ENCODE assay signal across 16 cellular contexts in genomic region chr7:42735081-42735480, GRCh38.
"Had no signal": no experiment of that assay in that cellular context is flagged by ENCODE, and none has a peak within 500 bp of the region (broad histone marks: within the 10 kb centered on the region; RNA-seq: fewer than 3 reads in every experiment).

No MANE protein-coding gene starts in this region.

- DNase-seq: effector memory CD4-positive, alpha-beta T cell; heart left ventricle; hippocampal formation; kidney glomerular epithelial cell; mammary epithelial cell; mucosa of descending colon; naive thymus-derived CD8-positive, alpha-beta T cell; posterior cingulate gyrus; stimulated activated CD4-positive, alpha-beta T cell treated with anti-CD3 and anti-CD28 coated beads, Interleukin-12 subunit alpha, Interleukin-12 subunit beta, amount 100 ng/mL, for 4 hours; stimulated activated naive CD4-positive, alpha-beta T cell; stomach; substantia nigra; transverse colon had no signal

- H3K36me3 ChIP-seq: heart left ventricle, stomach, thoracic aorta, transverse colon had no signal

- H3K27me3 ChIP-seq: heart left ventricle, stomach, transverse colon had no signal

- H3K4me1 ChIP-seq: stomach, transverse colon had no signal

- ATAC-seq: esophagus mucosa; mucosa of descending colon; naive thymus-derived CD8-positive, alpha-beta T cell; sciatic nerve had no signal

- H3K27ac ChIP-seq: stomach, thoracic aorta, transverse colon had no signal

- H3K4me3 ChIP-seq: heart left ventricle, mucosa of descending colon, stomach, thoracic aorta, transverse colon had no signal

- H3K9me3 ChIP-seq: mucosa of descending colon, stomach, thoracic aorta, transverse colon had no signal
